In genomic region chr1:54806931-54807611, GRCh38 we compare ENCODE assay signal across 11 cellular contexts. TPM values are rescaled to one million over a fixed set of nuclear protein-coding genes. Genes with fewer than 3 reads are reported as not detected.
DNase-seq lines count a peak whose midpoint lies in the region; ATAC-seq and TF ChIP-seq lines count a peak whose summit lies in the region.
"Had no signal": no experiment of that assay in that cellular context is flagged by ENCODE, and none has a peak within 500 bp of the region (broad histone marks: within the 10 kb centered on the region; RNA-seq: fewer than 3 reads in every experiment).

No MANE protein-coding gene starts in this region.

- H3K36me3 Mint-ChIP-seq in effector memory CD8-positive, alpha-beta T cell (ENCODE audit: insufficient read depth), result no peaks in the 10 kb centered on the region
- H3K36me3 Mint-ChIP-seq: naive thymus-derived CD8-positive, alpha-beta T cell had no signal

- H4K20me1 ChIP-seq in MM.1S (ENCODE audit: insufficient read depth, low read length), result no peaks in the 10 kb centered on the region

- H3K9me3 Mint-ChIP-seq in effector memory CD8-positive, alpha-beta T cell, result no peaks in the 10 kb centered on the region
- H3K9me3 Mint-ChIP-seq: naive thymus-derived CD8-positive, alpha-beta T cell had no signal

- no peak for DNase-seq in activated CD4-positive, CD25-positive, alpha-beta regulatory T cell (lab: John Stamatoyannopoulos, UW)
- peak; percentile 68 for DNase-seq in RPMI7951 (ENCODE audit: low read depth)
- DNase-seq in effector memory CD8-positive, alpha-beta T cell, result peak; percentile 44 to 64 (median 59)
- DNase-seq in stimulated activated CD8-positive, alpha-beta memory T cell treated with anti-CD3 and anti-CD28 coated beads, Interleukin-7, amount 100 ng/mL, for 4 hours (ENCODE audit: low read depth in 2 of 2), result peak; percentile 11 to 30
- DNase-seq in MM.1S, result no peak
- no peak for DNase-seq in AG08396 (ENCODE audit: low spot score)
- no peak for DNase-seq in iPS-NIHi11 (ENCODE audit: low spot score)

- peak; percentile 10 to 37 for ATAC-seq in activated CD4-positive, CD25-positive, alpha-beta regulatory T cell treated with anti-CD3 and anti-CD28 coated beads, Interleukin-2, amount 50 U/mL, for 24 hours
- ATAC-seq in effector memory CD8-positive, alpha-beta T cell (replicated peaks), result peak; percentile 92
- ATAC-seq: A549; naive thymus-derived CD8-positive, alpha-beta T cell had no signal

- no peak overlapping the region for H3K4me3 ChIP-seq in MM.1S (ENCODE audit: low read length)
- H3K4me3 ChIP-seq: A549, cardiac muscle cell had no signal

- no peaks in the 10 kb centered on the region for H3K27me3 ChIP-seq in MM.1S (replicated peaks; ENCODE audit: insufficient read depth, low read length)
- H3K27me3 ChIP-seq: cardiac muscle cell had no signal

- no peak overlapping the region for H3K27ac ChIP-seq in MM.1S (ENCODE audit: low read length)
- H3K27ac ChIP-seq: A549, cardiac muscle cell had no signal

- no peak overlapping the region for H3K9ac ChIP-seq in MM.1S (ENCODE audit: low read length)

- H3K27me3 Mint-ChIP-seq in effector memory CD8-positive, alpha-beta T cell, result no peaks in the 10 kb centered on the region
- H3K27me3 Mint-ChIP-seq: naive thymus-derived CD8-positive, alpha-beta T cell had no signal

- H2AFZ ChIP-seq in MM.1S (ENCODE audit: low read length), result no peak overlapping the region

- H3K4me3 Mint-ChIP-seq in effector memory CD8-positive, alpha-beta T cell, result peak overlapping the region; percentile 65 to 70

- no peaks in the 10 kb centered on the region for H3K79me2 ChIP-seq in MM.1S (ENCODE audit: low read length)

- TF ChIP-seq CTCF in MM.1S (IDR thresholded peaks at IDR 0.05; ENCODE audit: low read length), result no peak

- peaks cover 44 to 62% of the 10 kb centered on the region in 2 donors for H3K4me1 Mint-ChIP-seq in effector memory CD8-positive, alpha-beta T cell (ENCODE audit: low read depth in 2 of 2)

- no peaks in the 10 kb centered on the region for H3F3A ChIP-seq in MM.1S (ENCODE audit: insufficient read depth, low read length)

- H3K4me1 ChIP-seq in MM.1S (ENCODE audit: low read length), result 0 out of 2 replicates have a peak, but pooled peaks cover 7% of the 10 kb centered on the region

- no peaks in the 10 kb centered on the region for H3K9me3 ChIP-seq in MM.1S (replicated peaks; ENCODE audit: insufficient read depth, low read length)
- H3K9me3 ChIP-seq: A549 had no signal

- H3K27ac Mint-ChIP-seq in effector memory CD8-positive, alpha-beta T cell, result peak overlapping the region; percentile 85 to 87

- H3K9me2 ChIP-seq in MM.1S (replicated peaks; ENCODE audit: insufficient read depth, low read length), result no peaks in the 10 kb centered on the region

- no peak overlapping the region for H3K4me2 ChIP-seq in MM.1S (ENCODE audit: low read depth, low read length)
- H3K4me2 ChIP-seq: A549 had no signal

- no peaks in the 10 kb centered on the region for H3K36me3 ChIP-seq in MM.1S (replicated peaks; ENCODE audit: insufficient read depth, low read length)
- H3K36me3 ChIP-seq: cardiac muscle cell had no signal

RNA-seq across cellular contexts. Expression of gene TTC22, which starts 5.9 kb away (rescaled TPM):
- total RNA-seq in RPMI7951 (2014; rRNA removed; shearing (Covaris generic)), result not detected in 2 replicates
- total RNA-seq: cardiac muscle cell had no signal

RNA-seq across cellular contexts. Expression of gene PARS2, which starts 42.7 kb away (rescaled TPM):
- 6.3 and 6.4 TPM in 2 replicates for total RNA-seq in RPMI7951 (2014; rRNA removed; shearing (Covaris generic))

Comparison
In these comparisons a context has a peak if more than half of its experiments do, and no peak if none do; other contexts are left out.
1. DNase-seq: peak in RPMI7951 (single experiment), effector memory CD8-positive, alpha-beta T cell (3 of 3) and stimulated activated CD8-positive, alpha-beta memory T cell treated with anti-CD3 and anti-CD28 coated beads, Interleukin-7, amount 100 ng/mL, for 4 hours (2 of 2); none in activated CD4-positive, CD25-positive, alpha-beta regulatory T cell (0 of 4), MM.1S (single experiment), AG08396 (single experiment) and iPS-NIHi11 (single experiment).